Comparison of ENCODE assay signal across 8 cellular contexts in the genomic region with DNA sequence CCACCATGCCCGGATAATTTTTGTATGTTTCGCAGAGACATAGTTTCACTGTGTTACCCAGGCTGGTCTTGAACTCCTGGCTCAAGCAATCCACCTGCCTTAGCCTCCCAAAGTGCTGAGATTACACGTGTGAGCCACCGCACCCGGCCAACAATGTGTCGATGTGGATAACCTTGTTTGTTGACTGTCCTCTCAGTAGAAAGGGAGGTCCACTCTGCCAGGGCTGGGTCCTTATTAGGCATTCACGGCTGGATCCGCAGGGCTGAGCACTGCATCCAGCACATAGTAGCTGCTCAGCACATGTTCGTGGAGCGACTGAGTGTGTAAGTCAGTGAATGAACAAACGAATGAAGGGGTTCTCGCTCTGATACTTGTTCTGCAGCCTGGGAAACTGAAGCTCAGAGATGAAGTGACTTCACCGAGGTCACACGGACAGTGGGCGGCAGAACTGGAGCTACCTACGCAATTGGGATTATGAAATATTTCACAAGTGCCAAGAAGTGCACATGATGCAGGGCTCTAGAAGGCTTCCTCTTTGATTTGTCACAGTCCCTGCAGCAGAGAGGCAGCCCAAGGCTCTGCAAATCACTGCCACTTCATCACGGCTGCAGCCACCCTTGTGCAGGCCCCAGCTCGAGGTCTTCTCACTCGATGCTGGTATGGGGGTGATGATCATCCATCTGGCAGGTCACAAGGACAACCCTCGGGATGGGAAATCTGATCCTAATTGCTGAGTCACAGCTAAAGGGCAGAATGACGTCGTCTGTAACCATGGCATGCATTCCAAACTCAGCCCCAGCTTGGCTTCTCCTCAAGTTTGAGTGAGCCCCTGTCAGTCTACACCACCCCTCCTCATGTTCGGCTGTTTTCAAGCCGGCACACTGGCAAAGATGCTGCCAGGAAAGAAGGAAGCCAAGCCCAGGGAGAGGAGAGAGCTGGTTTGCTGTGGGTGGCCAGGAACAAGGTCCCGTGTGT. TPM values are rescaled to one million over a fixed set of nuclear protein-coding genes. Genes with fewer than 3 reads are reported as not detected.
DNase-seq lines count a peak whose midpoint lies in the region; ATAC-seq and TF ChIP-seq lines count a peak whose summit lies in the region.

No MANE protein-coding gene starts in this region.

- peaks cover 0 to under 1% of the 10 kb centered on the region in 2 donors for H3K9me3 ChIP-seq in esophagus (ENCODE audit: control insufficient read depth in 2 of 2, insufficient read depth in 1 of 2, low read depth in 1 of 2, low read length in 1 of 2)
- no peaks in the 10 kb centered on the region for H3K9me3 ChIP-seq in mucosa of rectum (ENCODE audit: control insufficient read depth in 2 of 2, low read length in 2 of 2)
- H3K9me3 ChIP-seq in upper lobe of right lung = no peaks in the 10 kb centered on the region

- CTCF ChIA-PET in AG04449 (lab: Yijun Ruan, JAX) = interaction anchor here (0.7 to 5.1 kb wide), 26 partner anchors 10 to 676 kb away, joined by 3 to 76 read pairs (median 6); a partner anchor contains a TSS

- POLR2A ChIA-PET in AG04449 (lab: Yijun Ruan, JAX) = interaction anchor here (0.6 to 1.3 kb wide), 4 partner anchors 9 to 157 kb away, joined by 3 to 5 read pairs (median 3); a partner anchor contains a TSS

- H3K27me3 ChIP-seq in esophagus (ENCODE audit: control insufficient read depth in 1 of 2, insufficient read depth in 2 of 2, low read length in 2 of 2) (no peaks in the 10 kb centered on the region), mucosa of rectum (ENCODE audit: control insufficient read depth in 2 of 2, insufficient read depth in 2 of 2, low read length in 2 of 2) (no peaks in the 10 kb centered on the region), upper lobe of right lung (no peaks in the 10 kb centered on the region)

- peak overlapping the region in 1 of 2 donors; percentile 19 for H3K9ac ChIP-seq in mucosa of rectum (ENCODE audit: low read depth in 1 of 2, low read length in 2 of 2)

- H3K4me1 ChIP-seq in esophagus (ENCODE audit: control insufficient read depth in 2 of 2, insufficient read depth in 2 of 2, low read length in 1 of 2) = peaks cover 0 to 12% of the 10 kb centered on the region in 2 donors
- peaks cover 16 to 23% of the 10 kb centered on the region in 2 donors for H3K4me1 ChIP-seq in mucosa of rectum (ENCODE audit: control insufficient read depth in 2 of 2, insufficient read depth in 2 of 2, low read length in 2 of 2)
- peaks cover 19% of the 10 kb centered on the region for H3K4me1 ChIP-seq in upper lobe of right lung

- ATAC-seq in upper lobe of right lung (peak; percentile 87), HG02981 (IDR thresholded peaks at IDR 0.05; ENCODE audit: unreplicated experiment) (no peak)

- no peak for TF ChIP-seq CTCF in AG04449 (IDR thresholded peaks at IDR 0.05; ENCODE audit: insufficient read depth, low read length, missing control alignments)
- no peak for TF ChIP-seq CTCF in upper lobe of right lung (IDR thresholded peaks at IDR 0.05)

- no peak overlapping the region for H3K4me3 ChIP-seq in AG04449 (ENCODE audit: low read depth, low read length)
- H3K4me3 ChIP-seq in esophagus (ENCODE audit: low read depth in 1 of 2, low read length in 2 of 2) = no peak overlapping the region
- no peak overlapping the region for H3K4me3 ChIP-seq in mucosa of rectum (ENCODE audit: low read length in 2 of 2)
- peak overlapping the region; percentile 14 for H3K4me3 ChIP-seq in upper lobe of right lung

- H3K27ac ChIP-seq in esophagus (ENCODE audit: low read depth in 2 of 2, low read length in 1 of 2) (peak overlapping the region; percentile 84 to 97), mucosa of rectum (ENCODE audit: low read depth in 2 of 2, low read length in 2 of 2) (peak overlapping the region; percentile 76 to 80), upper lobe of right lung (peak overlapping the region; percentile 92)

- intact Hi-C loops in upper lobe of right lung (cut with DNase I) = no loop called here

- H3K36me3 ChIP-seq in esophagus (ENCODE audit: control insufficient read depth in 2 of 2, insufficient read depth in 2 of 2, low read length in 1 of 2) (no peaks in the 10 kb centered on the region), mucosa of rectum (ENCODE audit: control insufficient read depth in 2 of 2, insufficient read depth in 2 of 2, low read length in 2 of 2) (no peaks in the 10 kb centered on the region), upper lobe of right lung (no peaks in the 10 kb centered on the region)

- DNase-seq in AG04449 (ENCODE audit: low read depth, low spot score) = peak; percentile 97
- DNase-seq in HT1080 (ENCODE audit: low read depth) = peak; percentile 94
- peak; percentile 57 for DNase-seq in SK-N-DZ (ENCODE audit: low spot score)
- DNase-seq in upper lobe of right lung = peak; percentile 88
- DNase-seq in GM19240 (ENCODE audit: insufficient read length, low spot score) = no peak

- 38% methylated on average over 25 of the region's 25 CpGs for WGBS in esophagus, 2 donors

RNA-seq across cellular contexts. Expression of a gene that starts 28.0 kb away (rescaled TPM):
- 9.5 and 10.2 TPM in 2 replicates for total RNA-seq in HT1080 (2014; rRNA removed; shearing (Covaris generic))
- 7.6 and 7.9 TPM in 2 replicates for polyA plus RNA-seq in HT1080 (2015; cell fraction: cytosol; rRNA removed)
- polyA plus RNA-seq in HT1080 (2015; cell fraction: nucleus; rRNA removed) = 2.4 and 2.7 TPM in 2 replicates
- polyA plus RNA-seq in SK-N-DZ (2014; cell fraction: cytosol; rRNA removed) = 51.8 and 56.7 TPM in 2 replicates
- 21.1 and 27.0 TPM in 2 replicates for polyA plus RNA-seq in SK-N-DZ (2014; cell fraction: nucleus; rRNA removed)
- 10 to 100 TPM in 1 of 2 donors, 1 to 10 TPM in 1; 8.7 to 11.7 TPM for polyA plus RNA-seq in esophagus
- 31.1 TPM for total RNA-seq in upper lobe of right lung

RNA-seq across cellular contexts. Expression of a gene that starts 53.5 kb away (rescaled TPM):
- 19.9 and 29.8 TPM in 2 replicates for total RNA-seq in HT1080 (2014; rRNA removed; shearing (Covaris generic))
- 49.4 and 53.0 TPM in 2 replicates for polyA plus RNA-seq in HT1080 (2015; cell fraction: cytosol; rRNA removed)
- 19.3 and 21.5 TPM in 2 replicates for polyA plus RNA-seq in HT1080 (2015; cell fraction: nucleus; rRNA removed)
- polyA plus RNA-seq in SK-N-DZ (2014; cell fraction: cytosol; rRNA removed) = 0.60 and 0.96 TPM in 2 replicates
- polyA plus RNA-seq in SK-N-DZ (2014; cell fraction: nucleus; rRNA removed) = 0.37 TPM in 1 of 2 replicates, not detected in the other
- polyA plus RNA-seq in esophagus = 10 to 100 TPM; 10.9 to 28.7 TPM
- total RNA-seq in upper lobe of right lung = 242 TPM
